In genomic region chr9:22343218-22343611, GRCh38 we compare ENCODE assay signal across 20 cellular contexts.
DNase-seq lines count a peak whose midpoint lies in the region; ATAC-seq and TF ChIP-seq lines count a peak whose summit lies in the region.
"Had no signal": no experiment of that assay in that cellular context is flagged by ENCODE, and none has a peak within 500 bp of the region (broad histone marks: within the 10 kb centered on the region; RNA-seq: fewer than 3 reads in every experiment).

No MANE protein-coding gene starts in this region.

- DNase-seq in DMS 273 (lab: John Stamatoyannopoulos, UW; ENCODE audit: unreplicated experiment) (peak; percentile 50), DMS 273 treated with DMSO at 0.1 percent for 48 hours (lab: John Stamatoyannopoulos, UW) (no peak), NCI-H69 (lab: John Stamatoyannopoulos, UW) (peak; percentile 62), brain microvascular endothelial cell (no peak), DMS79 (lab: John Stamatoyannopoulos, UW) (no peak), HK-2 (ENCODE audit: unreplicated experiment) (no peak)
- no peak for DNase-seq in effector memory CD8-positive, alpha-beta T cell
- DNase-seq: BE2C; CD4-positive, CD25-positive, alpha-beta regulatory T cell; COR-L47; KG1; MV-4-11; NCI-H1694 treated with DMSO at 0.1 percent for 48 hours; NCI-H2227 treated with DMSO at 0.1 percent for 48 hours; NCI-H526 treated with DMSO at 0.1 percent for 48 hours; NK-92 treated with Interleukin-12 subunit alpha and Interleukin-12 subunit beta, amount 100 ng/mL, for 24 hours; Right ventricle myocardium superior; SK-N-SH had no signal

- no peak for TF ChIP-seq CTCF in brain microvascular endothelial cell (IDR thresholded peaks at IDR 0.05; ENCODE audit: low read depth, low read length, missing control alignments)

- no peaks in the 10 kb centered on the region for H3K36me3 Mint-ChIP-seq in effector memory CD8-positive, alpha-beta T cell (ENCODE audit: insufficient read depth)
- H3K36me3 Mint-ChIP-seq: CD4-positive, CD25-positive, alpha-beta regulatory T cell had no signal

- no peaks in the 10 kb centered on the region for H3K9me3 ChIP-seq in skeletal muscle satellite cell (replicated peaks; ENCODE audit: low read length)
- H3K9me3 ChIP-seq: BE2C, SK-N-SH had no signal

- no peak overlapping the region for H3K4me3 Mint-ChIP-seq in effector memory CD8-positive, alpha-beta T cell
- H3K4me3 Mint-ChIP-seq: CD4-positive, CD25-positive, alpha-beta regulatory T cell had no signal

- peak overlapping the region; percentile 65 for H3K4me2 ChIP-seq in skeletal muscle satellite cell (ENCODE audit: low read length)
- H3K4me2 ChIP-seq: SK-N-SH had no signal

- H3K9me3 Mint-ChIP-seq in effector memory CD8-positive, alpha-beta T cell: peaks cover 0 to 2% of the 10 kb centered on the region in 2 donors

- H3K27ac ChIP-seq in brain microvascular endothelial cell: peak overlapping the region; percentile 4
- H3K27ac ChIP-seq: 22Rv1 had no signal

- in situ Hi-C loops in brain microvascular endothelial cell (cut with HindIII; ENCODE audit: low pct_ligation_motif_present, low sequenced_read_pairs): no loop called here

- ATAC-seq in effector memory CD8-positive, alpha-beta T cell (replicated peaks): no peak

- H3K27me3 ChIP-seq in brain microvascular endothelial cell (replicated peaks) (no peaks in the 10 kb centered on the region), skeletal muscle satellite cell (ENCODE audit: control insufficient read depth, insufficient read depth, low read length) (no peaks in the 10 kb centered on the region)
- H3K27me3 ChIP-seq: BE2C had no signal

- H3K9ac ChIP-seq in skeletal muscle satellite cell (ENCODE audit: low read depth, low read length): no peak overlapping the region
- H3K9ac ChIP-seq: SK-N-SH had no signal

- H3K4me1 ChIP-seq in skeletal muscle satellite cell (ENCODE audit: control insufficient read depth, insufficient read depth, low read length): peaks cover 29% of the 10 kb centered on the region
- H3K4me1 ChIP-seq: BE2C had no signal

- H3K4me3 ChIP-seq in brain microvascular endothelial cell (ENCODE audit: low read depth, low read length) (no peak overlapping the region), skeletal muscle satellite cell (ENCODE audit: low read length) (no peak overlapping the region)

- H3K4me1 Mint-ChIP-seq in effector memory CD8-positive, alpha-beta T cell (ENCODE audit: low read depth in 2 of 2): no peaks in the 10 kb centered on the region
- H3K4me1 Mint-ChIP-seq: CD4-positive, CD25-positive, alpha-beta regulatory T cell had no signal

- no peaks in the 10 kb centered on the region for H3K27me3 Mint-ChIP-seq in effector memory CD8-positive, alpha-beta T cell
- H3K27me3 Mint-ChIP-seq: CD4-positive, CD25-positive, alpha-beta regulatory T cell had no signal

- H3K27ac Mint-ChIP-seq in effector memory CD8-positive, alpha-beta T cell: no peak overlapping the region
- H3K27ac Mint-ChIP-seq: CD4-positive, CD25-positive, alpha-beta regulatory T cell had no signal

- H3K36me3 ChIP-seq in brain microvascular endothelial cell (replicated peaks) (no peaks in the 10 kb centered on the region), skeletal muscle satellite cell (ENCODE audit: insufficient read depth, low read length) (no peaks in the 10 kb centered on the region)
- H3K36me3 ChIP-seq: BE2C had no signal

Comparison
In these comparisons a context has a peak if more than half of its experiments do, and no peak if none do; other contexts are left out.
1. DNase-seq: peak in DMS 273 (single experiment) and NCI-H69 (single experiment); none in DMS 273 treated with DMSO at 0.1 percent for 48 hours (single experiment), brain microvascular endothelial cell (single experiment), DMS79 (single experiment), HK-2 (single experiment) and effector memory CD8-positive, alpha-beta T cell (0 of 3).